ENCODE assay signal across 8 cellular contexts in genomic region chr20:62120990-62121775, GRCh38. TPM values are rescaled to one million over a fixed set of nuclear protein-coding genes. Genes with fewer than 3 reads are reported as not detected.
DNase-seq lines count a peak whose midpoint lies in the region; ATAC-seq and TF ChIP-seq lines count a peak whose summit lies in the region.

No MANE protein-coding gene starts in this region.

- H3K27ac ChIP-seq in ovary, result peak overlapping the region; percentile 84 to 96

- H3K4me3 Mint-ChIP-seq in T-helper 2 cell treated with Interferon-gamma antibody and Interleukin-4, amounts not matched to agents 5 μg/mL and 100 μg/mL, for 36 hours, result peak overlapping the region; percentile 92

- peaks cover 42% of the 10 kb centered on the region for H3K4me1 Mint-ChIP-seq in T-helper 2 cell treated with Interferon-gamma antibody and Interleukin-4, amounts not matched to agents 5 μg/mL and 100 μg/mL, for 36 hours (ENCODE audit: low read depth)

- no peaks in the 10 kb centered on the region for H3K36me3 ChIP-seq in ovary

- ATAC-seq in GM19025 (IDR thresholded peaks at IDR 0.05; ENCODE audit: low read depth, unreplicated experiment), result peak; percentile 2
- peak; percentile 4 for ATAC-seq in HG03159 (IDR thresholded peaks at IDR 0.05; ENCODE audit: unreplicated experiment)

- 12 to 16% (median 13%) methylated on average over 45 of the region's 45 CpGs for WGBS in ovary, 3 donors

- peak; percentile 43 to 62 for DNase-seq in AML-193 (lab: John Stamatoyannopoulos, UW)
- DNase-seq in T-helper 2 cell treated with Interferon-gamma antibody and Interleukin-4, amounts not matched to agents 5 μg/mL and 100 μg/mL, for 36 hours (ENCODE audit: low spot score), result no peak
- peak; percentile 76 for DNase-seq in fibroblast of peridontal ligament (ENCODE audit: extremely low read depth)
- peak in 1 of 5 donors; percentile 49 for DNase-seq in ovary
- DNase-seq in GM10266 (ENCODE audit: extremely low spot score), result no peak
- DNase-seq in GM13977 (ENCODE audit: low spot score), result no peak

- peak overlapping the region; percentile 94 for H3K27ac Mint-ChIP-seq in T-helper 2 cell treated with Interferon-gamma antibody and Interleukin-4, amounts not matched to agents 5 μg/mL and 100 μg/mL, for 36 hours

- in situ Hi-C loops in GM13977 (cut with MboI; ENCODE audit: low pct_unique_long_range_greater_than_20kb, low sequenced_read_pairs, unreplicated experiment), result no loop called here

- intact Hi-C loops in ovary (cut with DNase I), result loop anchor here in 1 of 4 donors (1.0 kb wide), 1 partner anchor 54 kb away; no protein-coding TSS in a partner anchor

- H3K9me3 ChIP-seq in ovary, result no peaks in the 10 kb centered on the region

- no peak for TF ChIP-seq POLR2A in ovary (IDR thresholded peaks at IDR 0.05)

- TF ChIP-seq CTCF in ovary (IDR thresholded peaks at IDR 0.05) (no peak), GM10266 (IDR thresholded peaks at IDR 0.05; ENCODE audit: control insufficient read depth, insufficient read depth, low read depth, missing control alignments) (no peak), GM13977 (IDR thresholded peaks at IDR 0.05; ENCODE audit: extremely low read depth, insufficient read depth, missing control alignments) (no peak)

- H3K9me3 Mint-ChIP-seq in T-helper 2 cell treated with Interferon-gamma antibody and Interleukin-4, amounts not matched to agents 5 μg/mL and 100 μg/mL, for 36 hours, result no peaks in the 10 kb centered on the region

- H3K27me3 Mint-ChIP-seq in T-helper 2 cell treated with Interferon-gamma antibody and Interleukin-4, amounts not matched to agents 5 μg/mL and 100 μg/mL, for 36 hours (ENCODE audit: low read depth), result no peaks in the 10 kb centered on the region

- H3K4me1 ChIP-seq in ovary (ENCODE audit: insufficient read depth), result peaks cover 6% of the 10 kb centered on the region

- H3K27me3 ChIP-seq in ovary, result no peaks in the 10 kb centered on the region

- peak overlapping the region; percentile 50 for H3K4me3 ChIP-seq in ovary

- TF ChIP-seq EP300 in ovary (IDR thresholded peaks at IDR 0.05), result no peak

- peaks cover 19% of the 10 kb centered on the region for H3K36me3 Mint-ChIP-seq in T-helper 2 cell treated with Interferon-gamma antibody and Interleukin-4, amounts not matched to agents 5 μg/mL and 100 μg/mL, for 36 hours (ENCODE audit: low read depth)

RNA-seq across cellular contexts. Expression of gene LSM14B, which starts 1.1 kb away (rescaled TPM):
- total RNA-seq in ovary, result 10 to 100 TPM; 21.5 to 62.2 (median 56.1) TPM
- polyA plus RNA-seq in ovary, result 10 to 100 TPM; 21.7 to 39.8 TPM

RNA-seq across cellular contexts. Expression of gene PSMA7, which starts 22.0 kb away (rescaled TPM):
- total RNA-seq in ovary, result 100 to 1,000 TPM; 163 to 214 (median 168) TPM
- polyA plus RNA-seq in ovary, result 100 to 1,000 TPM; 105 to 212 TPM

RNA-seq across cellular contexts. Expression of gene SS18L1, which starts 22.4 kb away (rescaled TPM):
- total RNA-seq in ovary, result 10 to 100 TPM in 6 of 7 donors, 1 to 10 TPM in 1; 9.5 to 14.3 (median 12.4) TPM
- 1 to 10 TPM; 7.7 to 8.7 TPM for polyA plus RNA-seq in ovary

RNA-seq across cellular contexts. Expression of gene TAF4, which starts 55.5 kb away (rescaled TPM):
- total RNA-seq in ovary, result 10 to 100 TPM; 15.6 to 34.7 (median 28.1) TPM
- polyA plus RNA-seq in ovary, result 10 to 100 TPM in 1 of 2 donors, 1 to 10 TPM in 1; 9.3 to 14.2 TPM

Comparison
In these comparisons a context has a peak if more than half of its experiments do, and no peak if none do; other contexts are left out.
1. DNase-seq: peak in AML-193 (2 of 2) and fibroblast of peridontal ligament (single experiment); none in T-helper 2 cell treated with Interferon-gamma antibody and Interleukin-4, amounts not matched to agents 5 μg/mL and 100 μg/mL, for 36 hours (single experiment), GM10266 (single experiment) and GM13977 (single experiment).